In genomic region chr17:35315283-35315682, GRCh38 we compare ENCODE assay signal across 9 cellular contexts. TPM values are rescaled to one million over a fixed set of nuclear protein-coding genes. Genes with fewer than 3 reads are reported as not detected.
DNase-seq lines count a peak whose midpoint lies in the region; ATAC-seq and TF ChIP-seq lines count a peak whose summit lies in the region.
"Had no signal": no experiment of that assay in that cellular context is flagged by ENCODE, and none has a peak within 500 bp of the region (broad histone marks: within the 10 kb centered on the region; RNA-seq: fewer than 3 reads in every experiment).

No MANE protein-coding gene starts in this region.

- no peaks in the 10 kb centered on the region for H4K20me1 ChIP-seq in neural progenitor cell (ENCODE audit: low read depth)

- no peak overlapping the region for H3K4me3 ChIP-seq in neural progenitor cell

- no peaks in the 10 kb centered on the region for H3K27me3 Mint-ChIP-seq in effector memory CD8-positive, alpha-beta T cell
- H3K27me3 Mint-ChIP-seq in neural progenitor cell (ENCODE audit: insufficient read depth, low read depth) = peaks cover 8% of the 10 kb centered on the region
- peaks cover 2 to 6% (median 2%) of the 10 kb centered on the region in 3 donors for H3K27me3 Mint-ChIP-seq in CD14-positive monocyte (ENCODE audit: low read depth in 3 of 3)

- no peaks in the 10 kb centered on the region for H3F3A ChIP-seq in neural progenitor cell (ENCODE audit: low read depth)

- no peak for TF ChIP-seq CTCF in neural progenitor cell (IDR thresholded peaks at IDR 0.05)
- no peak for TF ChIP-seq CTCF in CD14-positive monocyte (IDR thresholded peaks at IDR 0.05)

- peaks cover 19% of the 10 kb centered on the region for H3K36me3 Mint-ChIP-seq in effector memory CD8-positive, alpha-beta T cell (ENCODE audit: insufficient read depth)
- no peaks in the 10 kb centered on the region for H3K36me3 Mint-ChIP-seq in neural progenitor cell
- peaks cover 4 to 5% of the 10 kb centered on the region in 2 donors for H3K36me3 Mint-ChIP-seq in CD14-positive monocyte

- DNase-seq in AG20443 (ENCODE audit: low spot score) (peak; percentile 79), M059J (ENCODE audit: low read depth) (peak; percentile 90), neural progenitor cell (ENCODE audit: low spot score) (no peak), NCI-H2196 treated with DMSO at 0.1 percent for 48 hours (lab: John Stamatoyannopoulos, UW; ENCODE audit: unreplicated experiment) (no peak), CD14-positive monocyte (ENCODE audit: low spot score) (no peak), NCI-H82 (lab: John Stamatoyannopoulos, UW) (no peak)
- no peak for DNase-seq in effector memory CD8-positive, alpha-beta T cell
- DNase-seq: NCI-H1436 treated with DMSO at 0.1 percent for 48 hours had no signal

- no peaks in the 10 kb centered on the region for H3K79me2 ChIP-seq in neural progenitor cell (ENCODE audit: low read depth)

- peaks cover 51 to 66% of the 10 kb centered on the region in 2 donors for H3K4me1 Mint-ChIP-seq in effector memory CD8-positive, alpha-beta T cell (ENCODE audit: low read depth in 2 of 2)
- H3K4me1 Mint-ChIP-seq in neural progenitor cell (no peaks in the 10 kb centered on the region), CD14-positive monocyte (peaks cover 27% of the 10 kb centered on the region)

- H2AFZ ChIP-seq in neural progenitor cell (replicated peaks) = peak overlapping the region; percentile 28

- intact Hi-C loops in CD14-positive monocyte (cut with micrococcal nuclease) = loop anchor here in 1 of 2 donors (10.0 kb wide), 1 partner anchor 130 kb away; the partner anchor contains the start of gene SLFN13

- H3K9ac ChIP-seq in neural progenitor cell = no peak overlapping the region

- H3K27ac ChIP-seq in neural progenitor cell = no peak overlapping the region

- H3K27ac Mint-ChIP-seq in effector memory CD8-positive, alpha-beta T cell = peak overlapping the region; percentile 99
- H3K27ac Mint-ChIP-seq in neural progenitor cell = no peak overlapping the region
- H3K27ac Mint-ChIP-seq in CD14-positive monocyte = no peak overlapping the region

- peaks cover 15% of the 10 kb centered on the region for H3K27me3 ChIP-seq in neural progenitor cell

- H3K9me3 ChIP-seq in neural progenitor cell (ENCODE audit: low read depth) = no peaks in the 10 kb centered on the region

- no peaks in the 10 kb centered on the region for H3K9me3 Mint-ChIP-seq in effector memory CD8-positive, alpha-beta T cell
- H3K9me3 Mint-ChIP-seq in neural progenitor cell (no peaks in the 10 kb centered on the region), CD14-positive monocyte (no peaks in the 10 kb centered on the region)

- H3K4me1 ChIP-seq in neural progenitor cell = no peaks in the 10 kb centered on the region

- H3K36me3 ChIP-seq in neural progenitor cell = no peaks in the 10 kb centered on the region

- no peak for ATAC-seq in effector memory CD8-positive, alpha-beta T cell (replicated peaks)
- ATAC-seq in HG03571 (IDR thresholded peaks at IDR 0.05; ENCODE audit: unreplicated experiment) = no peak

- H3K4me3 Mint-ChIP-seq in effector memory CD8-positive, alpha-beta T cell = peak overlapping the region; percentile 99 to 100
- H3K4me3 Mint-ChIP-seq in neural progenitor cell (no peak overlapping the region), CD14-positive monocyte (no peak overlapping the region)

- H3K4me2 ChIP-seq in neural progenitor cell = no peak overlapping the region

RNA-seq across cellular contexts. Expression of gene SLFN11, which starts 58.1 kb away (rescaled TPM):
- total RNA-seq in M059J (2014; rRNA removed; shearing (Covaris generic)) = 49.2 and 82.0 TPM in 2 replicates
- 0.02 and 0.71 TPM in 2 replicates for total RNA-seq in neural progenitor cell (ENCODE audit: low replicate concordance)
- polyA plus RNA-seq in CD14-positive monocyte = 10 to 100 TPM; 34.3 to 46.8 TPM

Comparison
In these comparisons a context has a peak if more than half of its experiments do, and no peak if none do; other contexts are left out.
1. DNase-seq: peak in AG20443 (single experiment) and M059J (single experiment); none in effector memory CD8-positive, alpha-beta T cell (0 of 3), neural progenitor cell (single experiment), NCI-H2196 treated with DMSO at 0.1 percent for 48 hours (single experiment), CD14-positive monocyte (single experiment) and NCI-H82 (single experiment).
2. H3K27ac Mint-ChIP-seq: peak in effector memory CD8-positive, alpha-beta T cell (2 of 2); none in neural progenitor cell (single experiment) and CD14-positive monocyte (0 of 7).
3. H3K4me3 Mint-ChIP-seq: peak in effector memory CD8-positive, alpha-beta T cell (2 of 2); none in neural progenitor cell (single experiment) and CD14-positive monocyte (0 of 2).
4. RNA of gene SLFN11, which starts 58.1 kb away (total RNA-seq): 49.2 to 82.0 TPM in M059J; 0.02 to 0.71 TPM in neural progenitor cell; every median in the first group is over 10 times any median in the second.